Comparison of ENCODE assay signal across 21 cellular contexts in the genomic region with DNA sequence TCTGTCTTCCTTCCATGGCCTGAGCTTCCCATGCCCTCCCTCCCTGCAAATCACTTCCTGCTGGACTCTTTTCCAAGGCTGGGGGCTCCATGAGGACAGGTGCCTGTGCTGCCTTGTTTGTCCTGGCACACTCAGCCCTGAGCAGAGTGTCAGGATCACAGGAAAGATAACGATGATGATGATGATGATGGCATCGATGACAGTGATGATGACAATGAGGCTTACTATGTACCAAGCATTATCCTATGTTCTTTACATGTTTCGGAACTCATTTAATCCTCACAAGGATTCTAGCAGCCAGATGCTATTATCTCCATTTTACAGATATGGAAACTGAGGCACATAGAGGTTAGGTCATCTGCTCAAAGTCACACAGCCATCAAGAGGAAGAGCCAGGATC.
"Had no signal": no experiment of that assay in that cellular context is flagged by ENCODE, and none has a peak within 500 bp of the region (broad histone marks: within the 10 kb centered on the region; RNA-seq: fewer than 3 reads in every experiment).

No MANE protein-coding gene starts in this region.

- H3K27ac ChIP-seq: hepatocyte, ovary, sigmoid colon, testis, tibial artery had no signal

- H3K4me3 ChIP-seq: hepatocyte, left lung, lung, ovary, sigmoid colon, stomach, testis, tibial artery had no signal

- H3K4me1 Mint-ChIP-seq: memory B cell had no signal

- H3K27me3 Mint-ChIP-seq: type B pancreatic cell had no signal

- H3K9me3 Mint-ChIP-seq: effector memory CD8-positive, alpha-beta T cell; memory B cell; natural killer cell; stimulated activated effector memory CD8-positive, alpha-beta T cell treated with anti-CD3 and anti-CD28 coated beads, Interleukin-12 subunit alpha, Interleukin-12 subunit beta, amount 100 ng/mL, for 72 hours had no signal

- DNase-seq: cerebellar nuclear complex; cortex of kidney; effector memory CD8-positive, alpha-beta T cell; kidney; left lung; natural killer cell; occipital lobe; ovary; retina; sigmoid colon; stimulated activated CD4-positive, alpha-beta T cell treated with anti-CD3 and anti-CD28 coated beads, Interleukin-2, amount 100 ng/mL, for 24 hours; stimulated activated CD4-positive, alpha-beta T cell treated with anti-CD3 and anti-CD28 coated beads, Interleukin-4, amount 100 ng/mL, for 24 hours; stimulated activated naive CD4-positive, alpha-beta T cell treated with Interleukin-2 at 50 U/mL for 16 hours; stomach; testis; tibial artery had no signal

- ATAC-seq: effector memory CD8-positive, alpha-beta T cell; natural killer cell; stimulated activated effector memory CD8-positive, alpha-beta T cell treated with anti-CD3 and anti-CD28 coated beads, Interleukin-12 subunit alpha, Interleukin-12 subunit beta, amount 100 ng/mL, for 72 hours had no signal

- H3K27me3 ChIP-seq: hepatocyte, left lung, ovary, sigmoid colon, stomach, testis, tibial artery had no signal

- H3K27ac Mint-ChIP-seq: effector memory CD8-positive, alpha-beta T cell; memory B cell; natural killer cell; stimulated activated effector memory CD8-positive, alpha-beta T cell treated with anti-CD3 and anti-CD28 coated beads, Interleukin-12 subunit alpha, Interleukin-12 subunit beta, amount 100 ng/mL, for 72 hours; type B pancreatic cell had no signal

- H3K36me3 ChIP-seq: left lung, ovary had no signal

- H3K9me3 ChIP-seq: left lung, ovary, sigmoid colon, stomach, testis, tibial artery had no signal

- H3K36me3 Mint-ChIP-seq: memory B cell; natural killer cell; stimulated activated effector memory CD8-positive, alpha-beta T cell treated with anti-CD3 and anti-CD28 coated beads, Interleukin-12 subunit alpha, Interleukin-12 subunit beta, amount 100 ng/mL, for 72 hours had no signal

- H3K4me3 Mint-ChIP-seq: effector memory CD8-positive, alpha-beta T cell; memory B cell; natural killer cell; stimulated activated effector memory CD8-positive, alpha-beta T cell treated with anti-CD3 and anti-CD28 coated beads, Interleukin-12 subunit alpha, Interleukin-12 subunit beta, amount 100 ng/mL, for 72 hours; type B pancreatic cell had no signal
